ENCODE assay signal across 13 cellular contexts in the genomic region with DNA sequence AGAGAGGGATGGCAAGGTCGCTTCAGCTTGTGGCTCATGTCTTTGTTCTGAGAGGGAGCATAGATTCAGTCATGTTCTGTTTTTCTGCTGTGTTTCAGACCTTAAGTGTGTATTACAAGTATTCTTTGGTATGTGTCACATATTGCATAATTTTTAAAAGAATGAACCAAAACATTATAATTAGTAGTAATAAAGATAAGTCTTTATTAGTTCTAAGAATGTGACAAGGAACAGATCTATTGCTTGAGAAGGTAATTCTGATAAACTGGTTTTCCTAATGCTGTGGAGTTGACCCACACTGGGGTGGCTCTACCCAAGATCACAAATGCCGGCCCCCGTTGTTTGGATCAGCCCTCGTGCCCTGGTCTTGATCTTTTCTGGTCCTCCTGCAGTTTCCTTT.
A peak's percentile ranks its signal among the peaks of the same experiment; 100 is the strongest.
DNase-seq lines count a peak whose midpoint lies in the region; ATAC-seq and TF ChIP-seq lines count a peak whose summit lies in the region.
"Had no signal": no experiment of that assay in that cellular context is flagged by ENCODE, and none has a peak within 500 bp of the region (broad histone marks: within the 10 kb centered on the region; RNA-seq: fewer than 3 reads in every experiment).

No MANE protein-coding gene starts in this region.

- intact Hi-C loops in Panc1 (cut with micrococcal nuclease; ENCODE audit: unreplicated experiment): no loop called here

- DNase-seq in AG10803 (ENCODE audit: low read depth): peak; percentile 53
- DNase-seq in Panc1 (ENCODE audit: low read depth, low spot score): no peak
- DNase-seq in fibroblast of pulmonary artery (ENCODE audit: low read depth): peak; percentile 40
- no peak for DNase-seq in T-helper 2 cell
- no peak for DNase-seq in GDM1 (lab: John Stamatoyannopoulos, UW)
- DNase-seq: activated B cell treated with CpG ODN at 0.5 μM for 24 hours; activated CD8-positive, alpha-beta memory T cell treated with anti-CD3 and anti-CD28 coated beads, Interleukin-2, amount 10 ng/mL, durations not matched to agents 7 days and 5 days; naive B cell; stimulated activated CD4-positive, alpha-beta T cell treated with anti-CD3 and anti-CD28 coated beads, Interleukin-4, amount 100 ng/mL, for 24 hours had no signal

- H3K4me1 ChIP-seq in Panc1 (ENCODE audit: control insufficient read depth, insufficient read depth, low read length): peaks cover 38% of the 10 kb centered on the region
- peaks cover 19% of the 10 kb centered on the region for H3K4me1 ChIP-seq in parathyroid adenoma

- no peaks in the 10 kb centered on the region for H3K27me3 ChIP-seq in Panc1 (ENCODE audit: control insufficient read depth, insufficient read depth, low read length)
- H3K27me3 ChIP-seq in parathyroid adenoma (ENCODE audit: control insufficient read depth, insufficient read depth, low read length): no peaks in the 10 kb centered on the region

- no TSS peak for BruUV-seq in Panc1 (replicated peaks; lab: Mats Ljungman, UMichigan)

- no peak for TF ChIP-seq CTCF in AG10803 (conservative IDR thresholded peaks at IDR 0.05; ENCODE audit: low read length)
- no peak for TF ChIP-seq CTCF in Panc1 (IDR thresholded peaks at IDR 0.05)
- TF ChIP-seq CTCF in fibroblast of pulmonary artery (IDR thresholded peaks at IDR 0.05; ENCODE audit: low read length, missing control alignments): no peak
- no peak for TF ChIP-seq CTCF in parathyroid adenoma (IDR thresholded peaks at IDR 0.05)

- H3K9me3 ChIP-seq in Panc1 (ENCODE audit: control insufficient read depth, insufficient read depth, low read depth, low read length): no peaks in the 10 kb centered on the region
- no peaks in the 10 kb centered on the region for H3K9me3 ChIP-seq in parathyroid adenoma (ENCODE audit: control insufficient read depth, low read length)

- no peak overlapping the region for H3K4me3 ChIP-seq in AG10803 (ENCODE audit: low read length)
- H3K4me3 ChIP-seq in Panc1 (ENCODE audit: low read depth in 2 of 2, low read length in 2 of 2): no peak overlapping the region
- H3K4me3 ChIP-seq in fibroblast of pulmonary artery (replicated peaks; ENCODE audit: low read depth, low read length): no peak overlapping the region
- no peak overlapping the region for H3K4me3 ChIP-seq in parathyroid adenoma (ENCODE audit: low read depth, low read length)

- H3K36me3 ChIP-seq in Panc1 (ENCODE audit: control insufficient read depth, insufficient read depth, low read length) (no peaks in the 10 kb centered on the region), parathyroid adenoma (ENCODE audit: control insufficient read depth, insufficient read depth, low read length) (no peaks in the 10 kb centered on the region)

- ATAC-seq in Panc1: no peak
- ATAC-seq in HG02571 (IDR thresholded peaks at IDR 0.05; ENCODE audit: unreplicated experiment): no peak
- ATAC-seq in HG03025 (IDR thresholded peaks at IDR 0.05; ENCODE audit: low FRiP score, unreplicated experiment): no peak
- ATAC-seq: activated CD8-positive, alpha-beta memory T cell treated with anti-CD3 and anti-CD28 coated beads, Interleukin-2, amount 10 ng/mL, durations not matched to agents 7 days and 5 days; stimulated activated effector memory CD8-positive, alpha-beta T cell treated with anti-CD3 and anti-CD28 coated beads, Interleukin-12 subunit alpha, Interleukin-12 subunit beta, amount 100 ng/mL, for 72 hours had no signal

- H3K9ac ChIP-seq in parathyroid adenoma: no peak overlapping the region

- POLR2A ChIA-PET in Panc1 (lab: Charles Lee): no interaction called here

- H3K4me2 ChIP-seq in parathyroid adenoma (ENCODE audit: low read length): no peak overlapping the region

- CTCF ChIA-PET in Panc1 (lab: Charles Lee): no interaction called here

- no peaks in the 10 kb centered on the region for H3K79me2 ChIP-seq in parathyroid adenoma

- H3K27ac ChIP-seq in Panc1 (ENCODE audit: low read length) (peak overlapping the region; percentile 76), parathyroid adenoma (peak overlapping the region; percentile 48)

- in situ Hi-C loops in Panc1 (cut with HindIII; ENCODE audit: low pct_unique_long_range_greater_than_20kb, low sequenced_read_pairs): no loop called here

- peak overlapping the region; percentile 30 for H2AFZ ChIP-seq in parathyroid adenoma

Comparison
In these comparisons a context has a peak if more than half of its experiments do, and no peak if none do; other contexts are left out.
1. DNase-seq: peak in AG10803 (single experiment) and fibroblast of pulmonary artery (single experiment); none in Panc1 (single experiment), T-helper 2 cell (0 of 5) and GDM1 (single experiment).